In genomic region chr18:6370410-6370809, GRCh38 we compare ENCODE assay signal across 14 cellular contexts. TPM values are rescaled to one million over a fixed set of nuclear protein-coding genes. Genes with fewer than 3 reads are reported as not detected.
DNase-seq lines count a peak whose midpoint lies in the region; ATAC-seq and TF ChIP-seq lines count a peak whose summit lies in the region.
"Had no signal": no experiment of that assay in that cellular context is flagged by ENCODE, and none has a peak within 500 bp of the region (broad histone marks: within the 10 kb centered on the region; RNA-seq: fewer than 3 reads in every experiment).

No MANE protein-coding gene starts in this region.

- POLR2A ChIA-PET in naive thymus-derived CD8-positive, alpha-beta T cell (lab: Charles Lee) = no interaction called here

- DNase-seq in DMS 273 (lab: John Stamatoyannopoulos, UW; ENCODE audit: unreplicated experiment) = peak; percentile 93
- DNase-seq in NCI-H1092 treated with DMSO at 0.1 percent for 48 hours (lab: John Stamatoyannopoulos, UW) = peak; percentile 57
- DNase-seq in NCI-H748 (lab: John Stamatoyannopoulos, UW; ENCODE audit: unreplicated experiment) = peak; percentile 79
- DNase-seq in KG1 (lab: John Stamatoyannopoulos, UW) = no peak
- DNase-seq in HFFc6 = no peak
- no peak for DNase-seq in naive thymus-derived CD8-positive, alpha-beta T cell
- DNase-seq in uterus = no peak
- DNase-seq: activated CD4-positive, alpha-beta T cell treated with anti-CD3 and anti-CD28 coated beads, Interleukin-2, amount 50 U/mL, for 4 hours; AML-193; EL; HCEC 1CT had no signal

- no peak for TF ChIP-seq RAD21 in liver (IDR thresholded peaks at IDR 0.05)

- no peaks in the 10 kb centered on the region for H3K4me1 Mint-ChIP-seq in HFFc6 (ENCODE audit: low read depth)
- peaks cover 0 to 2% (median 0%) of the 10 kb centered on the region in 4 donors for H3K4me1 Mint-ChIP-seq in naive thymus-derived CD8-positive, alpha-beta T cell

- WGBS in liver = 37% methylated on average over 8 of the region's 8 CpGs

- no peaks in the 10 kb centered on the region; the same call in 1 of the 2 replicates for H3K27me3 Mint-ChIP-seq in HFFc6 (ENCODE audit: insufficient read depth)
- H3K27me3 Mint-ChIP-seq in naive thymus-derived CD8-positive, alpha-beta T cell = peaks cover 0 to 7% (median 0%) of the 10 kb centered on the region in 5 donors

- H3K27me3 ChIP-seq in liver (ENCODE audit: control insufficient read depth in 4 of 4, insufficient read depth in 4 of 4, low read length in 3 of 4) (no peaks in the 10 kb centered on the region), uterus (no peaks in the 10 kb centered on the region)
- H3K27me3 ChIP-seq: adrenal gland had no signal

- TF ChIP-seq CTCF in liver (IDR thresholded peaks at IDR 0.05; ENCODE audit: low read depth, low read length, missing input control) (no peak), HFFc6 (IDR thresholded peaks at IDR 0.05) (no peak), uterus (IDR thresholded peaks at IDR 0.05) (no peak)

- intact Hi-C loops in uterus (cut with DNase I; ENCODE audit: low total_unique reads) = no loop called here

- no peaks in the 10 kb centered on the region for H3K36me3 ChIP-seq in liver (ENCODE audit: control insufficient read depth in 4 of 4, insufficient read depth in 3 of 4, low read depth in 1 of 4, low read length in 3 of 4)
- no peaks in the 10 kb centered on the region for H3K36me3 ChIP-seq in uterus
- H3K36me3 ChIP-seq: adrenal gland had no signal

- H3K9me3 ChIP-seq in liver (ENCODE audit: control insufficient read depth in 4 of 4, low read length in 3 of 4) (no peaks in the 10 kb centered on the region), uterus (no peaks in the 10 kb centered on the region)
- H3K9me3 ChIP-seq: adrenal gland had no signal

- no peak for TF ChIP-seq POLR2A in uterus (IDR thresholded peaks at IDR 0.05)

- no peak overlapping the region for H3K4me3 Mint-ChIP-seq in HFFc6
- no peak overlapping the region for H3K4me3 Mint-ChIP-seq in naive thymus-derived CD8-positive, alpha-beta T cell

- H3K27ac Mint-ChIP-seq in HFFc6 = no peak overlapping the region
- H3K27ac Mint-ChIP-seq in naive thymus-derived CD8-positive, alpha-beta T cell = no peak overlapping the region

- H3K9ac ChIP-seq in liver (ENCODE audit: low read depth in 1 of 2, low read length in 2 of 2) = peak overlapping the region in 1 of 2 donors; percentile 81

- H3K4me1 ChIP-seq in liver (ENCODE audit: control insufficient read depth in 4 of 4, insufficient read depth in 4 of 4, low read length in 3 of 4) (peaks cover 13 to 47% (median 31%) of the 10 kb centered on the region in 4 donors), uterus (no peaks in the 10 kb centered on the region)

- H3K9me3 Mint-ChIP-seq in HFFc6 = peaks cover 47% of the 10 kb centered on the region
- peaks cover 0 to 12% (median 1%) of the 10 kb centered on the region in 9 donors for H3K9me3 Mint-ChIP-seq in naive thymus-derived CD8-positive, alpha-beta T cell

- no peak for ATAC-seq in naive thymus-derived CD8-positive, alpha-beta T cell

- no peak overlapping the region for H3K4me3 ChIP-seq in liver (ENCODE audit: low read depth in 1 of 3, low read length in 3 of 3)
- no peak overlapping the region for H3K4me3 ChIP-seq in uterus
- H3K4me3 ChIP-seq: adrenal gland had no signal

- peaks cover 13% of the 10 kb centered on the region; the same call in 1 of the 2 replicates for H3K36me3 Mint-ChIP-seq in HFFc6 (ENCODE audit: low read depth)
- no peaks in the 10 kb centered on the region for H3K36me3 Mint-ChIP-seq in naive thymus-derived CD8-positive, alpha-beta T cell

- H3K27ac ChIP-seq in liver (ENCODE audit: low read depth in 1 of 2, low read length in 2 of 2) (peak overlapping the region; percentile 73 to 89), uterus (no peak overlapping the region)
- H3K27ac ChIP-seq: adrenal gland had no signal

TF ChIP-seq in liver, 16 proteins besides CTCF, POLR2A, EP300 and RAD21:
- no peak for TF ChIP-seq HNF4A (conservative IDR thresholded peaks at IDR 0.05)
- TF ChIP-seq MAX (IDR thresholded peaks at IDR 0.05) = no peak
- TF ChIP-seq NR2F2 (IDR thresholded peaks at IDR 0.05) = no peak
- TF ChIP-seq FOXA1 (IDR thresholded peaks at IDR 0.05) = no peak
- TF ChIP-seq REST (IDR thresholded peaks at IDR 0.05) = no peak
- no peak for TF ChIP-seq HNF4G (IDR thresholded peaks at IDR 0.05)
- TF ChIP-seq YY1 (IDR thresholded peaks at IDR 0.05) = no peak
- no peak for TF ChIP-seq ZBTB33 (IDR thresholded peaks at IDR 0.05)
- no peak for TF ChIP-seq TAF1 (conservative IDR thresholded peaks at IDR 0.05)
- TF ChIP-seq ATF3 (IDR thresholded peaks at IDR 0.05) = no peak
- no peak for TF ChIP-seq EGR1 (IDR thresholded peaks at IDR 0.05; ENCODE audit: low read depth in 2 of 2)

RNA-seq across cellular contexts. Expression of gene L3MBTL4, which starts 44.3 kb away (rescaled TPM):
- total RNA-seq in liver (10 to 100 TPM in 1 of 2 donors, 1 to 10 TPM in 1; 5.5 to 15.0 TPM), uterus (10 to 100 TPM in 3 of 4 donors, 1 to 10 TPM in 1; 5.6 to 45.7 (median 12.0) TPM)
- polyA plus RNA-seq in liver = 1 to 10 TPM; 2.3 to 4.5 TPM
- not detected for total RNA-seq in HFFc6 (2021; fragmentation: NEBNext Ultra II Directional; extraction: Animal tissue kit (Norgen Biotek cat#: 25700))
- total RNA-seq in naive thymus-derived CD8-positive, alpha-beta T cell = under 1 TPM; 0.18 to 0.85 TPM
- under 1 TPM in 1 of 3 donors, not detected in 2; 0.13 TPM for polyA plus RNA-seq in naive thymus-derived CD8-positive, alpha-beta T cell
- polyA plus RNA-seq: endothelial cell of umbilical vein had no signal

Comparison
In these comparisons a context has a peak if more than half of its experiments do, and no peak if none do; other contexts are left out.
1. DNase-seq: peak in DMS 273 (single experiment), NCI-H1092 treated with DMSO at 0.1 percent for 48 hours (single experiment) and NCI-H748 (single experiment); none in KG1 (single experiment), HFFc6 (single experiment), naive thymus-derived CD8-positive, alpha-beta T cell (0 of 10) and uterus (0 of 2).
2. H3K27ac ChIP-seq: peak in liver (2 of 2); none in uterus (0 of 2).